1 cellular context compared by ENCODE assay signal in the genomic region with DNA sequence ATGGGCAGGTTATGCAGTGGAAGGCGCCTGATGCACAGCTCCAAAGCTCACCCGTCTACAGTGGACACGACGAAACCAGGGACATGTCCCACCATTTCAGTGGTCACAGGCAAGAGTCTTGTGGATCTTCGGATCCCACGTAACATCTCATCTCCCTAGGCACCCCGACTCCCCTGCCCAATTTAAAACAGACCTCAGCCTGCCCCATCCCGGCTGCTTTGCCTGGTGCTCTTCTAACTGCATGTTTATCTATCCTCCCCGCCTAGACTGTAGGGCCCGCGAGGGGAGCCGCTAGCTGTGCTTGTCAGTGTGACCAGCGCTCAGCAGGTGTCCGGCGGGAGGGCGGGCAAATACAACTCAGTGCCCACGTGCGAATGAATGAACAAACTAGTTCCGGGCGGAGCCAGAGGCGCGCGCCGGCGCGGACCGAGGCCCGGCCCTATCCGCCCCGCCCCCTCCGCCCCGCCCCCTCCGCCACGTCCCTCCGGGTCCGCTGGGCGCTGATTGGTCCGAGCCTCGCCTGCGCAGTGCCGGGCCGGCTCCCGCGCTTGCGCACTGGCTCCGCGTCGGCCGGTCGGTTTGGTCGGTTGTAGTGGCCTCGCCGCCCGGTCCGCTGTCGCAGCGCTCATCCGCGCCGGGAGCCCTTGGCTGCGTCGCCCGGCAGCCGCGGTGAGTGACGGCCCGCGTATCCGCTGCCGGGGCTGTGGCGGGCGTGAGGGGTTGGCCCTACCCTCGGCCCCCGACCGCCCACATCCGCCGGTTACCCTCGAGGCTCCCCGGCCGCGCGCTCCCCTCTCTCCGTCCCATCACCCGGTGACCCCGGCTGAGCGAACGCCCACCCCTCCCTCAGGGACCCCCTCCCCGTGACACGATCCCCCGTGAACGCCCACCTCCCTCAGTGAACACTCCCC.
A peak's percentile ranks its signal among the peaks of the same experiment; 100 is the strongest.
TF ChIP-seq lines count a peak whose summit lies in the region.

No MANE protein-coding gene starts in this region.

TF ChIP-seq in GM23338, 12 proteins besides CTCF, POLR2A, EP300 and RAD21:
- TF ChIP-seq CREB1 (CRISPR knock-in tag; IDR thresholded peaks at IDR 0.05; ENCODE audit: low read depth) (peak; percentile 23; the same call in 1 of the 2 replicates), EZH2phosphoT487 (IDR thresholded peaks at IDR 0.05; ENCODE audit: unreplicated experiment) (no peak), POLR2AphosphoS5 (IDR thresholded peaks at IDR 0.05; ENCODE audit: low read depth) (peak; percentile 92), ZNF331 (CRISPR knock-in tag; IDR thresholded peaks at IDR 0.05; ENCODE audit: low read depth) (no peak), JUNB (IDR thresholded peaks at IDR 0.05; ENCODE audit: unreplicated experiment) (no peak), ZNF114 (CRISPR knock-in tag; IDR thresholded peaks at IDR 0.05) (no peak)
- TF ChIP-seq, protein P1, sequence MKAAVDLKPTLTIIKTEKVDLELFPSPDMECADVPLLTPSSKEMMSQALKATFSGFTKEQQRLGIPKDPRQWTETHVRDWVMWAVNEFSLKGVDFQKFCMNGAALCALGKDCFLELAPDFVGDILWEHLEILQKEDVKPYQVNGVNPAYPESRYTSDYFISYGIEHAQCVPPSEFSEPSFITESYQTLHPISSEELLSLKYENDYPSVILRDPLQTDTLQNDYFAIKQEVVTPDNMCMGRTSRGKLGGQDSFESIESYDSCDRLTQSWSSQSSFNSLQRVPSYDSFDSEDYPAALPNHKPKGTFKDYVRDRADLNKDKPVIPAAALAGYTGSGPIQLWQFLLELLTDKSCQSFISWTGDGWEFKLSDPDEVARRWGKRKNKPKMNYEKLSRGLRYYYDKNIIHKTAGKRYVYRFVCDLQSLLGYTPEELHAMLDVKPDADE (IDR thresholded peaks at IDR 0.05) = no peak
- TF ChIP-seq, protein P2, sequence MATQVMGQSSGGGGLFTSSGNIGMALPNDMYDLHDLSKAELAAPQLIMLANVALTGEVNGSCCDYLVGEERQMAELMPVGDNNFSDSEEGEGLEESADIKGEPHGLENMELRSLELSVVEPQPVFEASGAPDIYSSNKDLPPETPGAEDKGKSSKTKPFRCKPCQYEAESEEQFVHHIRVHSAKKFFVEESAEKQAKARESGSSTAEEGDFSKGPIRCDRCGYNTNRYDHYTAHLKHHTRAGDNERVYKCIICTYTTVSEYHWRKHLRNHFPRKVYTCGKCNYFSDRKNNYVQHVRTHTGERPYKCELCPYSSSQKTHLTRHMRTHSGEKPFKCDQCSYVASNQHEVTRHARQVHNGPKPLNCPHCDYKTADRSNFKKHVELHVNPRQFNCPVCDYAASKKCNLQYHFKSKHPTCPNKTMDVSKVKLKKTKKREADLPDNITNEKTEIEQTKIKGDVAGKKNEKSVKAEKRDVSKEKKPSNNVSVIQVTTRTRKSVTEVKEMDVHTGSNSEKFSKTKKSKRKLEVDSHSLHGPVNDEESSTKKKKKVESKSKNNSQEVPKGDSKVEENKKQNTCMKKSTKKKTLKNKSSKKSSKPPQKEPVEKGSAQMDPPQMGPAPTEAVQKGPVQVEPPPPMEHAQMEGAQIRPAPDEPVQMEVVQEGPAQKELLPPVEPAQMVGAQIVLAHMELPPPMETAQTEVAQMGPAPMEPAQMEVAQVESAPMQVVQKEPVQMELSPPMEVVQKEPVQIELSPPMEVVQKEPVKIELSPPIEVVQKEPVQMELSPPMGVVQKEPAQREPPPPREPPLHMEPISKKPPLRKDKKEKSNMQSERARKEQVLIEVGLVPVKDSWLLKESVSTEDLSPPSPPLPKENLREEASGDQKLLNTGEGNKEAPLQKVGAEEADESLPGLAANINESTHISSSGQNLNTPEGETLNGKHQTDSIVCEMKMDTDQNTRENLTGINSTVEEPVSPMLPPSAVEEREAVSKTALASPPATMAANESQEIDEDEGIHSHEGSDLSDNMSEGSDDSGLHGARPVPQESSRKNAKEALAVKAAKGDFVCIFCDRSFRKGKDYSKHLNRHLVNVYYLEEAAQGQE (IDR thresholded peaks at IDR 0.05; ENCODE audit: unreplicated experiment) = no peak
